ENCODE assay signal across 1 cellular context in the genomic region with DNA sequence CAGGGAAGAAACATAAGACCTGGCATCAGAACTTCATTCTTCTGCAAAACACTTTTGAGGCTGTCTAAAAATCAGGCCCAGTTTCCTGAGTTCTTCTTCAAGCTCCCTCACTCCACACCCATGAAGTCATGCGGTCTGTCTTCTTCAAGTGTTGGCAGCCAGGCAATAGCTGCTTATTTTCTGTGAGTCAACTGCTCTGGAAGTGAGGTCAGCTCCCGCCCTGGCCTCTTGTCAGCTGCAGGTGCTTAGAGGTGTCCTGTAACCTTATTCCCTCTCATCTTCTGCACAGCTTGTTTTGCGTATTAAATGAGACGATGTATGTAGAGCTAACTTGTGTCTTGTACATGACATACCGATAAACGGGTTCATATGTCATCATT.
TF ChIP-seq lines count a peak whose summit lies in the region.

No MANE protein-coding gene starts in this region.

TF ChIP-seq in H1, 55 proteins besides CTCF, POLR2A, EP300 and RAD21:
- TF ChIP-seq RBBP5 (IDR thresholded peaks at IDR 0.05; ENCODE audit: borderline replicate concordance, low read depth, low read length) (no peak), SIN3A (conservative IDR thresholded peaks at IDR 0.05 in 1 of 2, IDR thresholded peaks at IDR 0.05 in 1 of 2; ENCODE audit: low read depth in 1 of 2, low read length in 2 of 2) (no peak), RXRA (IDR thresholded peaks at IDR 0.05; ENCODE audit: insufficient read depth, low read depth, low read length) (no peak), SAP30 (IDR thresholded peaks at IDR 0.05; ENCODE audit: insufficient read depth, insufficient replicate concordance, low read length) (no peak), RFX5 (IDR thresholded peaks at IDR 0.05; ENCODE audit: borderline replicate concordance, low read depth, low read length) (no peak), HDAC6 (IDR thresholded peaks at IDR 0.05; ENCODE audit: low read depth, low read length) (no peak)
- TF ChIP-seq, protein P1, sequence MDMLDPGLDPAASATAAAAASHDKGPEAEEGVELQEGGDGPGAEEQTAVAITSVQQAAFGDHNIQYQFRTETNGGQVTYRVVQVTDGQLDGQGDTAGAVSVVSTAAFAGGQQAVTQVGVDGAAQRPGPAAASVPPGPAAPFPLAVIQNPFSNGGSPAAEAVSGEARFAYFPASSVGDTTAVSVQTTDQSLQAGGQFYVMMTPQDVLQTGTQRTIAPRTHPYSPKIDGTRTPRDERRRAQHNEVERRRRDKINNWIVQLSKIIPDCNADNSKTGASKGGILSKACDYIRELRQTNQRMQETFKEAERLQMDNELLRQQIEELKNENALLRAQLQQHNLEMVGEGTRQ (IDR thresholded peaks at IDR 0.05; ENCODE audit: low read length) = no peak
- TF ChIP-seq, protein P2, sequence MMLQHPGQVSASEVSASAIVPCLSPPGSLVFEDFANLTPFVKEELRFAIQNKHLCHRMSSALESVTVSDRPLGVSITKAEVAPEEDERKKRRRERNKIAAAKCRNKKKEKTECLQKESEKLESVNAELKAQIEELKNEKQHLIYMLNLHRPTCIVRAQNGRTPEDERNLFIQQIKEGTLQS (IDR thresholded peaks at IDR 0.05; ENCODE audit: insufficient read depth, low read depth, low read length) = no peak
